Comparison of ENCODE assay signal across 8 cellular contexts in genomic region chr11:11155962-11156815, GRCh38.
DNase-seq lines count a peak whose midpoint lies in the region; ATAC-seq and TF ChIP-seq lines count a peak whose summit lies in the region.

No MANE protein-coding gene starts in this region.

- no peaks in the 10 kb centered on the region for H3K4me1 ChIP-seq in uterus

- peaks cover 20% of the 10 kb centered on the region for H3K4me1 Mint-ChIP-seq in T-helper 17 cell
- no peaks in the 10 kb centered on the region for H3K4me1 Mint-ChIP-seq in progenitor cell of endocrine pancreas (ENCODE audit: low read depth)

- ATAC-seq in T-helper 17 cell (peak; percentile 85), GM19324 (IDR thresholded peaks at IDR 0.05; ENCODE audit: low FRiP score, unreplicated experiment) (no peak)

- intact Hi-C loops in uterus (cut with DNase I; ENCODE audit: low total_unique reads), result no loop called here

- H3K27ac Mint-ChIP-seq in T-helper 17 cell (peak overlapping the region; percentile 95), progenitor cell of endocrine pancreas (no peak overlapping the region)

- no peak for TF ChIP-seq POLR2A in uterus (IDR thresholded peaks at IDR 0.05)

- peak overlapping the region; percentile 84 for H3K4me3 Mint-ChIP-seq in T-helper 17 cell
- H3K4me3 Mint-ChIP-seq in progenitor cell of endocrine pancreas (ENCODE audit: low read depth), result no peak overlapping the region

- no peaks in the 10 kb centered on the region for H3K27me3 ChIP-seq in uterus

- no peaks in the 10 kb centered on the region for H3K9me3 ChIP-seq in T-helper 17 cell (ENCODE audit: control insufficient read depth, low read length, poor library complexity, severe bottlenecking)
- no peaks in the 10 kb centered on the region for H3K9me3 ChIP-seq in uterus

- H3K27ac ChIP-seq in uterus, result no peak overlapping the region

- no peaks in the 10 kb centered on the region for H3K36me3 ChIP-seq in uterus

- DNase-seq in NCI-H1092 treated with DMSO at 0.1 percent for 48 hours (lab: John Stamatoyannopoulos, UW), result peak; percentile 1
- no peak for DNase-seq in NCI-H1092 (lab: John Stamatoyannopoulos, UW)
- DNase-seq in T-helper 17 cell, result peak; percentile 32 to 61 (median 43)
- no peak for DNase-seq in cardiac fibroblast (ENCODE audit: low read depth in 2 of 2)
- DNase-seq in progenitor cell of endocrine pancreas (ENCODE audit: low spot score, unreplicated experiment), result peak; percentile 38
- DNase-seq in uterus, result no peak
- DNase-seq in NK-92 treated with Interleukin-12 subunit alpha and Interleukin-12 subunit beta, amount 100 ng/mL, for 24 hours (lab: John Stamatoyannopoulos, UW), result no peak

- TF ChIP-seq CTCF in cardiac fibroblast (IDR thresholded peaks at IDR 0.05; ENCODE audit: low read depth, low read length) (peak; percentile 41), progenitor cell of endocrine pancreas (IDR thresholded peaks at IDR 0.05; ENCODE audit: unreplicated experiment) (peak; percentile 63), uterus (IDR thresholded peaks at IDR 0.05) (peak in 1 of 4 experiments; percentile 5)

- H3K36me3 Mint-ChIP-seq in T-helper 17 cell (ENCODE audit: low read depth) (peaks cover 3% of the 10 kb centered on the region), progenitor cell of endocrine pancreas (ENCODE audit: insufficient read depth) (no peaks in the 10 kb centered on the region)

- no peaks in the 10 kb centered on the region for H3K9me3 Mint-ChIP-seq in progenitor cell of endocrine pancreas (ENCODE audit: low read depth)

- H3K27me3 Mint-ChIP-seq in T-helper 17 cell (no peaks in the 10 kb centered on the region), progenitor cell of endocrine pancreas (no peaks in the 10 kb centered on the region)

- H3K4me3 ChIP-seq in cardiac fibroblast (replicated peaks in 1 of 2; ENCODE audit: low read depth in 2 of 2, low read length in 2 of 2), result no peak overlapping the region
- H3K4me3 ChIP-seq in uterus, result no peak overlapping the region

Comparison
In these comparisons a context has a peak if more than half of its experiments do, and no peak if none do; other contexts are left out.
1. DNase-seq: peak in NCI-H1092 treated with DMSO at 0.1 percent for 48 hours (single experiment), T-helper 17 cell (3 of 3) and progenitor cell of endocrine pancreas (single experiment); none in NCI-H1092 (single experiment), cardiac fibroblast (0 of 2), uterus (0 of 2) and NK-92 treated with Interleukin-12 subunit alpha and Interleukin-12 subunit beta, amount 100 ng/mL, for 24 hours (single experiment).